Comparison of ENCODE assay signal across 8 cellular contexts in genomic region chr16:57775661-57776469, GRCh38. TPM values are rescaled to one million over a fixed set of nuclear protein-coding genes. Genes with fewer than 3 reads are reported as not detected.
DNase-seq lines count a peak whose midpoint lies in the region; ATAC-seq and TF ChIP-seq lines count a peak whose summit lies in the region.

No MANE protein-coding gene starts in this region.

- CTCF ChIA-PET in PC-3 (lab: Charles Lee), result no interaction called here

- intact Hi-C loops in PC-3 (cut with micrococcal nuclease), result no loop called here

- no peak overlapping the region for H3K4me2 ChIP-seq in PC-3 (ENCODE audit: low read length)

- no peaks in the 10 kb centered on the region for H3K36me3 ChIP-seq in PC-3 (ENCODE audit: low read depth, low read length)

- H3K79me2 ChIP-seq in PC-3 (ENCODE audit: low read length), result no peaks in the 10 kb centered on the region

- DNase-seq in NCI-H1417 (lab: John Stamatoyannopoulos, UW) (peak; percentile 70 to 86 (median 71)), NCI-H1417 treated with DMSO at 0.1 percent for 48 hours (lab: John Stamatoyannopoulos, UW) (no peak), PC-3 (no peak), hypothalamus (lab: John Stamatoyannopoulos, UW) (peak in 27 of 51 donors; percentile 17 to 71 (median 50)), substantia nigra (lab: John Stamatoyannopoulos, UW) (peak in 35 of 49 donors; percentile 13 to 77 (median 47)), cortex of kidney (lab: John Stamatoyannopoulos, UW) (no peak)
- no peak for DNase-seq in activated CD4-positive, alpha-beta T cell treated with anti-CD3 and anti-CD28 coated beads for 48 hours

- peak; percentile 37; the same call in 1 of the 2 replicates for TF ChIP-seq CTCF in PC-3 (conservative IDR thresholded peaks at IDR 0.05; ENCODE audit: low read depth, low read length)

- H3F3A ChIP-seq in PC-3 (ENCODE audit: low read length, unreplicated experiment), result no peaks in the 10 kb centered on the region

- no TSS peak for BruUV-seq in PC-3 (replicated peaks; lab: Mats Ljungman, UMichigan)

- H3K9me2 ChIP-seq in PC-3 (replicated peaks; ENCODE audit: low read length), result no peaks in the 10 kb centered on the region

- H3K4me3 ChIP-seq in PC-3 (ENCODE audit: low read length), result no peak overlapping the region

- ATAC-seq in PC-3, result peak; percentile 11; the same call in 1 of the 2 replicates
- no peak for ATAC-seq in GM18519 (IDR thresholded peaks at IDR 0.05; ENCODE audit: low FRiP score, unreplicated experiment)

- no peaks in the 10 kb centered on the region for H3K9me3 ChIP-seq in PC-3 (ENCODE audit: low read length)

- no peaks in the 10 kb centered on the region for H3K4me1 ChIP-seq in PC-3 (ENCODE audit: insufficient read depth, low read length)

- POLR2A ChIA-PET in PC-3 (lab: Charles Lee; ENCODE audit: unreplicated experiment), result no interaction called here

- H3K27ac ChIP-seq in PC-3 (ENCODE audit: low read length) (no peak overlapping the region), substantia nigra (ENCODE audit: low read depth, low read length, poor library complexity, severe bottlenecking) (peak overlapping the region; percentile 17)

- H2AFZ ChIP-seq in PC-3 (ENCODE audit: low read length), result no peak overlapping the region

- H3K9ac ChIP-seq in PC-3 (ENCODE audit: low read length), result no peak overlapping the region

- H4K20me1 ChIP-seq in PC-3 (ENCODE audit: low read length), result no peaks in the 10 kb centered on the region

- no peaks in the 10 kb centered on the region for H3K27me3 ChIP-seq in PC-3 (ENCODE audit: low read length)

RNA-seq across cellular contexts. Expression of gene KIFC3, which starts 26.4 kb away (rescaled TPM):
- 32.6 and 42.2 TPM in 2 replicates for total RNA-seq in PC-3 (2014; rRNA removed)

RNA-seq across cellular contexts. Expression of gene KATNB1, which starts 40.3 kb away (rescaled TPM):
- total RNA-seq in PC-3 (2014; rRNA removed), result 37.7 and 50.9 TPM in 2 replicates

Comparison
In these comparisons a context has a peak if more than half of its experiments do, and no peak if none do; other contexts are left out.
1. DNase-seq: peak in NCI-H1417 (3 of 3), hypothalamus (27 of 51) and substantia nigra (35 of 49); none in NCI-H1417 treated with DMSO at 0.1 percent for 48 hours (single experiment), PC-3 (single experiment), cortex of kidney (single experiment) and activated CD4-positive, alpha-beta T cell treated with anti-CD3 and anti-CD28 coated beads for 48 hours (single experiment).